9 cellular contexts compared by ENCODE assay signal in genomic region chr14:66507181-66507721, GRCh38. TPM values are rescaled to one million over a fixed set of nuclear protein-coding genes. Genes with fewer than 3 reads are reported as not detected.
DNase-seq lines count a peak whose midpoint lies in the region; ATAC-seq and TF ChIP-seq lines count a peak whose summit lies in the region.
"Had no signal": no experiment of that assay in that cellular context is flagged by ENCODE, and none has a peak within 500 bp of the region (broad histone marks: within the 10 kb centered on the region; RNA-seq: fewer than 3 reads in every experiment).

No MANE protein-coding gene starts in this region.

- TF ChIP-seq CTCF in SK-N-SH (IDR thresholded peaks at IDR 0.05) = no peak
- no peak for TF ChIP-seq CTCF in epithelial cell of proximal tubule (conservative IDR thresholded peaks at IDR 0.05; ENCODE audit: low read depth, low read length)

- H3K9me3 ChIP-seq in BLaER1 (peaks cover 27% of the 10 kb centered on the region), SK-N-SH (no peaks in the 10 kb centered on the region), neuron (ENCODE audit: low read length) (no peaks in the 10 kb centered on the region)

- no peak for DNase-seq in SK-N-SH
- DNase-seq in epithelial cell of proximal tubule (ENCODE audit: low read depth) = no peak
- DNase-seq in effector CD8-positive, alpha-beta T cell (lab: John Stamatoyannopoulos, UW) = no peak

- no peak for TF ChIP-seq EP300 in SK-N-SH (IDR thresholded peaks at IDR 0.05; ENCODE audit: borderline replicate concordance in 1 of 2, low read depth in 1 of 2, low read length in 1 of 2)

- H3K79me2 ChIP-seq in SK-N-SH (ENCODE audit: insufficient read depth) = peaks cover 13% of the 10 kb centered on the region; the same call in 1 of the 2 replicates

- no peak for TF ChIP-seq RAD21 in SK-N-SH (IDR thresholded peaks at IDR 0.05; ENCODE audit: low read length)

- 9% methylated on average over 22 of the region's 23 CpGs for WGBS in SK-N-SH (ENCODE audit: low lambda C conversion rate)

- H3K36me3 ChIP-seq in BLaER1 (no peaks in the 10 kb centered on the region), SK-N-SH (replicated peaks in 1 of 2; ENCODE audit: control insufficient read depth in 1 of 2, insufficient read depth in 2 of 2, low read length in 1 of 2) (no peaks in the 10 kb centered on the region), neuron (ENCODE audit: insufficient read depth, low read length) (peaks cover 2% of the 10 kb centered on the region)

- H3K4me1 ChIP-seq in BLaER1 (peaks cover 23% of the 10 kb centered on the region; the same call in 1 of the 2 replicates), SK-N-SH (ENCODE audit: control insufficient read depth in 1 of 2, insufficient read depth in 2 of 2, low read depth in 1 of 2, low read length in 1 of 2) (peaks cover 0 to 5% of the 10 kb centered on the region in 2 experiments; a peak in 3 of 4 replicates), neuron (ENCODE audit: insufficient read depth, low read length) (peaks cover 20% of the 10 kb centered on the region)

- H3K4me3 ChIP-seq in BLaER1 = peak overlapping the region; percentile 81
- peak overlapping the region; percentile 96 to 98 for H3K4me3 ChIP-seq in SK-N-SH (ENCODE audit: low read depth in 2 of 2, low read length in 1 of 2)
- peak overlapping the region; percentile 82 for H3K4me3 ChIP-seq in epithelial cell of proximal tubule (ENCODE audit: low read depth, low read length)
- H3K4me3 ChIP-seq in neuron (ENCODE audit: low read length) = peak overlapping the region; percentile 70

- ATAC-seq in GM19023 (IDR thresholded peaks at IDR 0.05; ENCODE audit: unreplicated experiment) (peak; percentile 20), HG03378 (IDR thresholded peaks at IDR 0.05; ENCODE audit: unreplicated experiment) (peak; percentile 23), HG02763 (IDR thresholded peaks at IDR 0.05; ENCODE audit: unreplicated experiment) (no peak)

- H3K9me2 ChIP-seq in SK-N-SH = no peaks in the 10 kb centered on the region

- H3K4me2 ChIP-seq in BLaER1 (peak overlapping the region; percentile 62), SK-N-SH (peak overlapping the region; percentile 98)

- H3K27ac ChIP-seq in BLaER1 (peak overlapping the region; percentile 76), SK-N-SH (ENCODE audit: low read depth in 2 of 2, low read length in 1 of 2) (peak overlapping the region; percentile 79 to 94)

- POLR2A ChIA-PET in SK-N-SH (lab: Yijun Ruan, JAX) = interaction anchor here (1.3 kb wide), 1 partner anchor 9 kb away, joined by 4 read pairs; no protein-coding TSS in a partner anchor

- H4K20me1 ChIP-seq in BLaER1 (peaks cover 35% of the 10 kb centered on the region), SK-N-SH (ENCODE audit: insufficient read depth) (peaks cover 4% of the 10 kb centered on the region; the same call in 1 of the 2 replicates)

- H3K9ac ChIP-seq in BLaER1 (peak overlapping the region; percentile 76), SK-N-SH (peak overlapping the region; percentile 70)

- peak overlapping the region; percentile 98 for H2AFZ ChIP-seq in SK-N-SH (ENCODE audit: low read depth)
- H2AFZ ChIP-seq in neuron (ENCODE audit: low read depth, low read length) = peak overlapping the region; percentile 85

- CTCF ChIA-PET in SK-N-SH (lab: Yijun Ruan, JAX) = interaction anchor here (0.9 to 1.7 kb wide), 4 partner anchors 8 to 25 kb away, joined by 3 to 6 read pairs (median 4); no protein-coding TSS in a partner anchor

- peaks cover 23% of the 10 kb centered on the region for H3F3A ChIP-seq in SK-N-SH (replicated peaks; ENCODE audit: insufficient read depth)

- H3K27me3 ChIP-seq in BLaER1 (no peaks in the 10 kb centered on the region), SK-N-SH (ENCODE audit: insufficient read depth) (no peaks in the 10 kb centered on the region), neuron (ENCODE audit: insufficient read depth, low read length) (no peaks in the 10 kb centered on the region)

TF ChIP-seq in SK-N-SH, 30 proteins besides CTCF, POLR2A, EP300 and RAD21:
- TF ChIP-seq TEAD4 (IDR thresholded peaks at IDR 0.05; ENCODE audit: borderline replicate concordance, insufficient read depth) (no peak), GATA2 (CRISPR knock-in tag; IDR thresholded peaks at IDR 0.05) (peak; percentile 33; the same call in 1 of the 2 replicates)
TF ChIP-seq in SK-N-SH: peak in this region for 1.

RNA-seq across cellular contexts. Expression of gene GPHN, which starts 0.7 kb away (rescaled TPM):
- polyA plus RNA-seq in SK-N-SH (2012; rRNA removed) = 6.9 and 8.8 TPM in 2 replicates
- 8.6 and 10.0 TPM in 2 replicates for polyA plus RNA-seq in SK-N-SH (2012; cell fraction: cytosol; rRNA removed)
- 3.4 and 8.3 TPM in 2 replicates for polyA plus RNA-seq in SK-N-SH (2012; cell fraction: nucleus; rRNA removed)
- 8.8 and 22.9 TPM in 2 replicates for total RNA-seq in epithelial cell of proximal tubule

RNA-seq across cellular contexts. Expression of gene CCDC196, which starts 21.1 kb away (rescaled TPM):
- polyA plus RNA-seq in SK-N-SH (2012; rRNA removed) = not detected in 2 replicates
- polyA plus RNA-seq in SK-N-SH (2012; cell fraction: cytosol; rRNA removed) = not detected in 2 replicates
- not detected in 2 replicates for polyA plus RNA-seq in SK-N-SH (2012; cell fraction: nucleus; rRNA removed)
- total RNA-seq in epithelial cell of proximal tubule = not detected in 2 replicates
- total RNA-seq: NCI-H460 had no signal
